ENCODE assay signal across 15 cellular contexts in genomic region chr4:138222041-138222440, GRCh38. TPM values are rescaled to one million over a fixed set of nuclear protein-coding genes. Genes with fewer than 3 reads are reported as not detected.
DNase-seq lines count a peak whose midpoint lies in the region; ATAC-seq and TF ChIP-seq lines count a peak whose summit lies in the region.
"Had no signal": no experiment of that assay in that cellular context is flagged by ENCODE, and none has a peak within 500 bp of the region (broad histone marks: within the 10 kb centered on the region; RNA-seq: fewer than 3 reads in every experiment).

No MANE protein-coding gene starts in this region.

- H3K4me3 ChIP-seq in SJSA1, result no peak overlapping the region
- H3K4me3 ChIP-seq in fibroblast of mammary gland (ENCODE audit: control insufficient read depth, low read depth, low read length), result no peak overlapping the region
- no peak overlapping the region for H3K4me3 ChIP-seq in psoas muscle
- H3K4me3 ChIP-seq: adrenal gland, heart right ventricle had no signal

- TF ChIP-seq CTCF in fibroblast of mammary gland (conservative IDR thresholded peaks at IDR 0.05; ENCODE audit: control insufficient read depth, insufficient read depth, low read depth, low read length), result no peak
- no peak for TF ChIP-seq CTCF in psoas muscle (IDR thresholded peaks at IDR 0.05)

- ATAC-seq in GM19324 (IDR thresholded peaks at IDR 0.05; ENCODE audit: low FRiP score, unreplicated experiment), result no peak
- no peak for ATAC-seq in HG02973 (IDR thresholded peaks at IDR 0.05; ENCODE audit: unreplicated experiment)
- ATAC-seq in psoas muscle, result no peak
- ATAC-seq: activated CD8-positive, alpha-beta T cell treated with anti-CD3 and anti-CD28 coated beads for 36 hours had no signal

- H3K27me3 ChIP-seq in SJSA1 (replicated peaks), result no peaks in the 10 kb centered on the region
- no peaks in the 10 kb centered on the region for H3K27me3 ChIP-seq in psoas muscle (ENCODE audit: insufficient read depth in 3 of 3, low read length in 2 of 3)
- H3K27me3 ChIP-seq: adrenal gland, heart right ventricle had no signal

- WGBS in psoas muscle, 3 donors, result 18 to 26% (median 21%) methylated on average over 4 of the region's 4 CpGs

- peak overlapping the region; percentile 97 for H3K27ac ChIP-seq in SJSA1
- H3K27ac ChIP-seq in psoas muscle, result no peak overlapping the region
- H3K27ac ChIP-seq: adrenal gland, heart right ventricle had no signal

- H3K4me1 ChIP-seq in SJSA1 (replicated peaks) (peaks cover 58% of the 10 kb centered on the region), psoas muscle (no peaks in the 10 kb centered on the region)
- H3K4me1 ChIP-seq: adrenal gland had no signal

- DNase-seq in NCI-H146 (lab: John Stamatoyannopoulos, UW), result peak; percentile 9
- DNase-seq in NCI-H146 treated with DMSO at 0.1 percent for 48 hours (lab: John Stamatoyannopoulos, UW; ENCODE audit: unreplicated experiment), result no peak
- DNase-seq in SJSA1 (ENCODE audit: low read depth in 1 of 2, low spot score in 2 of 2), result peak; percentile 84 to 95
- peak; percentile 61 for DNase-seq in fibroblast of mammary gland (ENCODE audit: low read depth)
- DNase-seq in smooth muscle cell of the brain vasculature (ENCODE audit: low read depth, low spot score), result peak; percentile 10
- no peak for DNase-seq in psoas muscle
- DNase-seq: activated CD8-positive, alpha-beta T cell treated with anti-CD3 and anti-CD28 coated beads for 36 hours; adrenal gland; AML-193; heart right ventricle; NCI-H1436 treated with DMSO at 0.1 percent for 48 hours; RPMI8226; stimulated activated CD4-positive, alpha-beta T cell treated with anti-CD3 and anti-CD28 coated beads, Interleukin-2, amount 100 ng/mL, for 48 hours had no signal

- intact Hi-C loops in psoas muscle (cut with DNase I), result no loop called here

- H3K9me3 ChIP-seq in SJSA1 (replicated peaks) (no peaks in the 10 kb centered on the region), psoas muscle (no peaks in the 10 kb centered on the region)
- H3K9me3 ChIP-seq: adrenal gland, heart right ventricle had no signal

- H3K36me3 ChIP-seq in SJSA1 (peaks cover 70% of the 10 kb centered on the region), psoas muscle (ENCODE audit: insufficient read depth in 1 of 2, low read depth in 1 of 2) (no peaks in the 10 kb centered on the region)
- H3K36me3 ChIP-seq: adrenal gland, heart right ventricle had no signal

RNA-seq across cellular contexts. Expression of gene SLC7A11, which starts 20.1 kb away (rescaled TPM):
- total RNA-seq in SJSA1 (2014; rRNA removed; shearing (Covaris generic)), result 33.0 and 45.5 TPM in 2 replicates
- under 1 TPM in 3 of 4 donors, not detected in 1; 0.14 to 0.52 (median 0.26) TPM for total RNA-seq in psoas muscle
- polyA plus RNA-seq in psoas muscle, result under 1 TPM; 0.04 to 0.12 (median 0.08) TPM

Comparison
In these comparisons a context has a peak if more than half of its experiments do, and no peak if none do; other contexts are left out.
1. DNase-seq: peak in NCI-H146 (single experiment), SJSA1 (2 of 2), fibroblast of mammary gland (single experiment) and smooth muscle cell of the brain vasculature (single experiment); none in NCI-H146 treated with DMSO at 0.1 percent for 48 hours (single experiment) and psoas muscle (0 of 2).
2. RNA of gene SLC7A11, which starts 20.1 kb away (total RNA-seq): 33.0 to 45.5 TPM in SJSA1; 0.14 to 0.52 TPM in psoas muscle; every median in the first group is over 10 times any median in the second.